In genomic region chr1:220890582-220890981, GRCh38 we compare ENCODE assay signal across 30 cellular contexts. TPM values are rescaled to one million over a fixed set of nuclear protein-coding genes. Genes with fewer than 3 reads are reported as not detected.
"Had no signal": no experiment of that assay in that cellular context is flagged by ENCODE, and none has a peak within 500 bp of the region (broad histone marks: within the 10 kb centered on the region; RNA-seq: fewer than 3 reads in every experiment).

No MANE protein-coding gene starts in this region.

- H3K4me3 ChIP-seq: colonic mucosa, gastroesophageal sphincter, heart right ventricle, lower lobe of right lung, right atrium auricular region, sigmoid colon, tibial nerve, upper lobe of left lung had no signal

- H3K27ac ChIP-seq: colonic mucosa, epithelial cell of prostate, foreskin keratinocyte, gastroesophageal sphincter, heart right ventricle, lower lobe of right lung, neutrophil, parathyroid adenoma, right atrium auricular region, sigmoid colon, spleen, thoracic aorta, tibial nerve, upper lobe of left lung had no signal

- H3K4me1 ChIP-seq: colonic mucosa, foreskin keratinocyte, parathyroid adenoma had no signal

- H3K9ac ChIP-seq: parathyroid adenoma had no signal

- H3K27ac Mint-ChIP-seq: endodermal cell; immature natural killer cell; progenitor cell of endocrine pancreas; stimulated activated memory B cell treated with anti-CD40 and anti-IgM and Interleukin-4, amounts not matched to agents 10 μg/mL and 1 μg/mL and 100 μg/mL, for 72 hours; stimulated activated naive CD8-positive, alpha-beta T cell treated with anti-CD3 and anti-CD28 coated beads, Interleukin-15, Interleukin-2, amounts not matched to agents 100 ng/mL and 50 ng/mL, for 24 hours had no signal

- ATAC-seq: esophagus mucosa; foreskin keratinocyte; gastroesophageal sphincter; heart right ventricle; left colon; left ventricle myocardium superior; lower lobe of right lung; naive thymus-derived CD8-positive, alpha-beta T cell; stimulated activated memory B cell treated with anti-CD40 and anti-IgM and Interleukin-4, amounts not matched to agents 10 μg/mL and 1 μg/mL and 100 μg/mL, for 72 hours had no signal

- H3K9me3 ChIP-seq: colonic mucosa, heart right ventricle, lower lobe of right lung, neutrophil, right atrium auricular region, sigmoid colon, thoracic aorta, tibial nerve, upper lobe of left lung had no signal

- DNase-seq: colonic mucosa; effector CD8-positive, alpha-beta T cell; foreskin keratinocyte; heart right ventricle; hippocampal formation; immature natural killer cell; islet precursor cell; kidney glomerular epithelial cell; left colon; left ventricle myocardium superior; lower lobe of right lung; naive thymus-derived CD8-positive, alpha-beta T cell; sigmoid colon; spleen; stimulated activated CD4-positive, alpha-beta T cell treated with anti-CD3 and anti-CD28 coated beads, Interleukin-4, amount 100 ng/mL, for 4 hours; upper lobe of left lung had no signal

- H3K4me3 Mint-ChIP-seq: endodermal cell; naive thymus-derived CD8-positive, alpha-beta T cell; stimulated activated naive CD8-positive, alpha-beta T cell treated with anti-CD3 and anti-CD28 coated beads, Interleukin-15, Interleukin-2, amounts not matched to agents 100 ng/mL and 50 ng/mL, for 24 hours had no signal

- H3K36me3 ChIP-seq: colonic mucosa, thoracic aorta had no signal

- H3K9me3 Mint-ChIP-seq: dendritic cell treated with granulocyte-macrophage colony-stimulating factor and Interleukin-4, amounts not matched to agents 40 ng/mL and 50 ng/mL, for 4 days; neural crest cell; stimulated activated naive CD8-positive, alpha-beta T cell treated with anti-CD3 and anti-CD28 coated beads, Interleukin-15, Interleukin-2, amounts not matched to agents 100 ng/mL and 50 ng/mL, for 24 hours had no signal

- H3K79me2 ChIP-seq: parathyroid adenoma had no signal

- H2AFZ ChIP-seq: parathyroid adenoma had no signal

RNA-seq across cellular contexts. Expression of gene HLX, which starts 11.3 kb away (rescaled TPM):
- total RNA-seq: foreskin keratinocyte had no signal
- polyA plus RNA-seq: foreskin keratinocyte; naive thymus-derived CD8-positive, alpha-beta T cell had no signal
